28 cellular contexts compared by ENCODE assay signal in the genomic region with DNA sequence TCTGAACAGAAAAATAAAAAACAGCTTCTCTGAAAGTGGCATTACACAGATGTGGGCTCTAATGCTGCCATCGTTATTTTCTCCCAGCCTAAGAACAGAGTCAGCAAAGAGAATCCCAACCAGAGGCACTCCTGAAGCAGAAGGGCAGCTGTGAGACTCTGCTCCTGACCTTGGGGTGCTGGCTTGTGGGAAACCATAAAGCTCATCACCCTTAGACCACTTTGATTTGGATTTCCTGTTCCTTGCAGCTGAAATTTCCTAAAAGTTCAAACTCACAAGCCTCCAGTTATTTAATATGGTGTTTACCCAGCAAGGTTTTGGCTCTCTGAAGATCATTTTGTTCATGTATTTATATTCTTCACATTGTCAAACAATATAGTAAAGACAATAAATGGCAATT.
"Had no signal": no experiment of that assay in that cellular context is flagged by ENCODE, and none has a peak within 500 bp of the region (broad histone marks: within the 10 kb centered on the region; RNA-seq: fewer than 3 reads in every experiment).

No MANE protein-coding gene starts in this region.

- H3K36me3 Mint-ChIP-seq: activated naive CD8-positive, alpha-beta T cell had no signal

- H3K27ac Mint-ChIP-seq: activated B cell treated with CpG ODN at 0.5 μM for 24 hours; activated CD4-positive, alpha-beta memory T cell treated with anti-CD3 and anti-CD28 coated beads, Interleukin-2, amount 10 ng/mL, durations not matched to agents 7 days and 5 days; activated CD4-positive, alpha-beta T cell treated with anti-CD3 and anti-CD28 coated beads, Interleukin-2, amount 10 ng/mL, durations not matched to agents 7 days and 5 days; activated naive CD8-positive, alpha-beta T cell; activated T-cell treated with anti-CD3 and anti-CD28 coated beads, Interleukin-2, amount 50 U/mL, for 24 hours; activated T-cell treated with anti-CD3 and anti-CD28 coated beads, Interleukin-2, amount 50 U/mL, for 72 hours; T-helper 17 cell; T-helper 2 cell treated with Interferon-gamma antibody and Interleukin-4, amounts not matched to agents 5 μg/mL and 100 μg/mL, for 36 hours had no signal

- DNase-seq: activated B cell treated with CpG ODN at 0.5 μM for 24 hours; activated CD4-positive, alpha-beta memory T cell treated with anti-CD3 and anti-CD28 coated beads, Interleukin-2, amount 10 ng/mL, durations not matched to agents 7 days and 5 days; activated CD4-positive, alpha-beta T cell treated with anti-CD3 and anti-CD28 coated beads, Interleukin-2, amount 10 ng/mL, durations not matched to agents 7 days and 5 days; activated CD4-positive, alpha-beta T cell treated with anti-CD3 and anti-CD28 coated beads, Interleukin-2, amount 50 U/mL, for 4 hours; activated CD8-positive, alpha-beta memory T cell treated with anti-CD3 and anti-CD28 coated beads, Interleukin-2, amount 50 U/mL, for 48 hours; activated gamma-delta T cell; activated naive CD4-positive, alpha-beta T cell treated with anti-CD3 and anti-CD28 coated beads, Interleukin-2, amount 50 U/mL, for 16 hours; activated naive CD4-positive, alpha-beta T cell treated with Interleukin-2 at 50 U/mL for 16 hours; activated T-cell treated with anti-CD3 and anti-CD28 coated beads for 4 hours; activated T-cell treated with anti-CD3 and anti-CD28 coated beads, Interleukin-2, amount 50 U/mL, for 24 hours; activated T-cell treated with anti-CD3 and anti-CD28 coated beads, Interleukin-2, amount 50 U/mL, for 72 hours; amniotic stem cell; anterior cingulate cortex; brain microvascular endothelial cell; colonic mucosa; effector CD8-positive, alpha-beta T cell; esophagus squamous epithelium; foreskin melanocyte; heart right ventricle; T-helper 1 cell; T-helper 17 cell; T1000; WERI-Rb-1 had no signal

- H3K4me1 Mint-ChIP-seq: activated B cell treated with CpG ODN at 0.5 μM for 24 hours; activated CD4-positive, alpha-beta memory T cell treated with anti-CD3 and anti-CD28 coated beads, Interleukin-2, amount 10 ng/mL, durations not matched to agents 7 days and 5 days; activated CD4-positive, alpha-beta T cell treated with anti-CD3 and anti-CD28 coated beads, Interleukin-2, amount 10 ng/mL, durations not matched to agents 7 days and 5 days; central memory CD8-positive, alpha-beta T cell; T-helper 17 cell had no signal

- H3K4me1 ChIP-seq: colonic mucosa had no signal

- H3K27me3 ChIP-seq: brain microvascular endothelial cell, colonic mucosa, esophagus squamous epithelium, gastroesophageal sphincter, heart right ventricle had no signal

- H3K9me3 ChIP-seq: colonic mucosa had no signal

- H3K27ac ChIP-seq: brain microvascular endothelial cell, colonic mucosa, epithelial cell of prostate, esophagus squamous epithelium, gastroesophageal sphincter, heart right ventricle, WERI-Rb-1 had no signal

- H3K36me3 ChIP-seq: brain microvascular endothelial cell, colonic mucosa, esophagus squamous epithelium, gastroesophageal sphincter, heart right ventricle, WERI-Rb-1 had no signal

- H3K27me3 Mint-ChIP-seq: activated B cell treated with CpG ODN at 0.5 μM for 24 hours; activated CD4-positive, alpha-beta memory T cell treated with anti-CD3 and anti-CD28 coated beads, Interleukin-2, amount 10 ng/mL, durations not matched to agents 7 days and 5 days; activated CD4-positive, alpha-beta T cell treated with anti-CD3 and anti-CD28 coated beads, Interleukin-2, amount 10 ng/mL, durations not matched to agents 7 days and 5 days; activated naive CD8-positive, alpha-beta T cell; activated T-cell treated with anti-CD3 and anti-CD28 coated beads, Interleukin-2, amount 50 U/mL, for 24 hours; central memory CD8-positive, alpha-beta T cell; T-helper 17 cell had no signal

- H3K4me3 ChIP-seq: colonic mucosa, esophagus squamous epithelium, gastroesophageal sphincter, heart right ventricle had no signal

- H3K4me3 Mint-ChIP-seq: activated B cell treated with CpG ODN at 0.5 μM for 24 hours; activated CD4-positive, alpha-beta memory T cell treated with anti-CD3 and anti-CD28 coated beads, Interleukin-2, amount 10 ng/mL, durations not matched to agents 7 days and 5 days; activated CD4-positive, alpha-beta T cell treated with anti-CD3 and anti-CD28 coated beads, Interleukin-2, amount 10 ng/mL, durations not matched to agents 7 days and 5 days; activated naive CD8-positive, alpha-beta T cell; activated T-cell treated with anti-CD3 and anti-CD28 coated beads, Interleukin-2, amount 50 U/mL, for 24 hours; activated T-cell treated with anti-CD3 and anti-CD28 coated beads, Interleukin-2, amount 50 U/mL, for 72 hours; central memory CD8-positive, alpha-beta T cell; T-helper 17 cell; T-helper 2 cell treated with Interferon-gamma antibody and Interleukin-4, amounts not matched to agents 5 μg/mL and 100 μg/mL, for 36 hours had no signal
